In genomic region chr15:48175126-48175525, GRCh38 we compare ENCODE assay signal across 29 cellular contexts.
DNase-seq lines count a peak whose midpoint lies in the region; ATAC-seq and TF ChIP-seq lines count a peak whose summit lies in the region.
"Had no signal": no experiment of that assay in that cellular context is flagged by ENCODE, and none has a peak within 500 bp of the region (broad histone marks: within the 10 kb centered on the region; RNA-seq: fewer than 3 reads in every experiment).

No MANE protein-coding gene starts in this region.

- ATAC-seq in GM18508 (IDR thresholded peaks at IDR 0.05; ENCODE audit: insufficient read depth, unreplicated experiment), result peak; percentile 39
- peak; percentile 31 for ATAC-seq in GM19463 (IDR thresholded peaks at IDR 0.05; ENCODE audit: unreplicated experiment)
- peak; percentile 24 for ATAC-seq in HG03565 (IDR thresholded peaks at IDR 0.05; ENCODE audit: unreplicated experiment)
- no peak for ATAC-seq in HG02884 (IDR thresholded peaks at IDR 0.05; ENCODE audit: unreplicated experiment)
- ATAC-seq: gastrocnemius medialis; naive thymus-derived CD8-positive, alpha-beta T cell; right lobe of liver; T-cell had no signal

- H3K36me3 Mint-ChIP-seq in nephron (ENCODE audit: low read depth), result peaks cover 49% of the 10 kb centered on the region

- H3K27me3 Mint-ChIP-seq in nephron (ENCODE audit: low read depth), result no peaks in the 10 kb centered on the region

- H3K4me1 Mint-ChIP-seq in nephron, result peaks cover 16% of the 10 kb centered on the region

- peak overlapping the region in 2 of 3 experiments; percentile 3 to 25 for H3K4me3 Mint-ChIP-seq in nephron
- H3K4me3 Mint-ChIP-seq: activated naive CD4-positive, alpha-beta T cell treated with anti-CD3 and anti-CD28 coated beads, Interleukin-2, amount 50 U/mL, for 24 hours; dendritic cell treated with granulocyte-macrophage colony-stimulating factor and Interleukin-4, amounts not matched to agents 40 ng/mL and 50 ng/mL, for 4 days; naive thymus-derived CD8-positive, alpha-beta T cell; stimulated activated naive CD8-positive, alpha-beta T cell treated with anti-CD3 and anti-CD28 coated beads, Interleukin-15, Interleukin-2, amounts not matched to agents 100 ng/mL and 50 ng/mL, for 24 hours; T-cell had no signal

- DNase-seq in superior temporal gyrus (ENCODE audit: extremely low spot score) (no peak), NCI-H2196 (lab: John Stamatoyannopoulos, UW; ENCODE audit: unreplicated experiment) (no peak)
- DNase-seq: activated T-cell treated with anti-CD3 and anti-CD28 coated beads, Interleukin-2, amount 50 U/mL, for 48 hours; C1 segment of cervical spinal cord; caudate nucleus; DND-41; gastrocnemius medialis; H7; hypothalamus; islet precursor cell; KBM-7; midbrain; naive thymus-derived CD8-positive, alpha-beta T cell; NCI-H1694; NCI-H2171 treated with DMSO at 0.1 percent for 48 hours; NCI-H526; posterior cingulate gyrus; right lobe of liver; SJCRH30; T-cell; thyroid gland had no signal

- no peak for TF ChIP-seq CTCF in nephron (IDR thresholded peaks at IDR 0.05; ENCODE audit: unreplicated experiment in 3 of 3)

- no peak overlapping the region for H3K27ac Mint-ChIP-seq in nephron
- H3K27ac Mint-ChIP-seq: activated naive CD4-positive, alpha-beta T cell treated with anti-CD3 and anti-CD28 coated beads, Interleukin-2, amount 50 U/mL, for 24 hours; dendritic cell treated with granulocyte-macrophage colony-stimulating factor and Interleukin-4, amounts not matched to agents 40 ng/mL and 50 ng/mL, for 4 days; naive thymus-derived CD8-positive, alpha-beta T cell; stimulated activated naive CD8-positive, alpha-beta T cell treated with anti-CD3 and anti-CD28 coated beads, Interleukin-15, Interleukin-2, amounts not matched to agents 100 ng/mL and 50 ng/mL, for 24 hours; T-cell had no signal

- H3K9me3 Mint-ChIP-seq in nephron, result peaks cover 28% of the 10 kb centered on the region
